Comparison of ENCODE assay signal across 17 cellular contexts in genomic region chr3:104519068-104519467, GRCh38.
DNase-seq lines count a peak whose midpoint lies in the region; ATAC-seq and TF ChIP-seq lines count a peak whose summit lies in the region.
"Had no signal": no experiment of that assay in that cellular context is flagged by ENCODE, and none has a peak within 500 bp of the region (broad histone marks: within the 10 kb centered on the region; RNA-seq: fewer than 3 reads in every experiment).

No MANE protein-coding gene starts in this region.

- POLR2A ChIA-PET in Caco-2 (lab: Charles Lee), result no interaction called here

- CTCF ChIA-PET in Caco-2 (lab: Charles Lee), result no interaction called here

- no peaks in the 10 kb centered on the region for H4K20me1 ChIP-seq in SU-DHL-6 (ENCODE audit: low read depth, low read length)

- H3K4me3 ChIP-seq in GM12864 (ENCODE audit: low read depth, low read length), result peak overlapping the region; percentile 32; the same call in 1 of the 2 replicates
- H3K4me3 ChIP-seq in SU-DHL-6 (ENCODE audit: insufficient read depth, low read length, poor library complexity, severe bottlenecking), result peak overlapping the region; percentile 45
- H3K4me3 ChIP-seq in Caco-2 (ENCODE audit: low read depth, low read length), result no peak overlapping the region

- peak overlapping the region; percentile 59 for H3K9ac ChIP-seq in SU-DHL-6 (ENCODE audit: low read length)

- H3K27me3 ChIP-seq in SU-DHL-6 (ENCODE audit: low read length) (no peaks in the 10 kb centered on the region), Caco-2 (replicated peaks; ENCODE audit: control insufficient read depth, insufficient read depth, low read length) (no peaks in the 10 kb centered on the region)

- no peak overlapping the region for H3K27ac Mint-ChIP-seq in Caco-2 (ENCODE audit: unreplicated experiment)
- H3K27ac Mint-ChIP-seq: effector memory CD8-positive, alpha-beta T cell had no signal

- H3K36me3 Mint-ChIP-seq in Caco-2 (ENCODE audit: insufficient read depth, unreplicated experiment), result no peaks in the 10 kb centered on the region

- intact Hi-C loops in Caco-2 (cut with micrococcal nuclease; ENCODE audit: unreplicated experiment), result no loop called here

- no peaks in the 10 kb centered on the region for H3K4me1 Mint-ChIP-seq in Caco-2 (ENCODE audit: low read depth, unreplicated experiment)

- H3F3A ChIP-seq in SU-DHL-6 (ENCODE audit: insufficient read depth), result peaks cover 26% of the 10 kb centered on the region

- no TSS peak for BruUV-seq in Caco-2 (replicated peaks; lab: Mats Ljungman, UMichigan)

- peak overlapping the region; percentile 92 for H3K4me2 ChIP-seq in SU-DHL-6 (ENCODE audit: low read depth, low read length, poor library complexity, severe bottlenecking)

- H3K4me1 ChIP-seq in Caco-2, result no peaks in the 10 kb centered on the region

- H3K4me3 Mint-ChIP-seq in Caco-2 (ENCODE audit: unreplicated experiment), result no peak overlapping the region
- H3K4me3 Mint-ChIP-seq: effector memory CD8-positive, alpha-beta T cell had no signal

- no peaks in the 10 kb centered on the region for H3K27me3 Mint-ChIP-seq in Caco-2 (ENCODE audit: insufficient read depth, unreplicated experiment)
- H3K27me3 Mint-ChIP-seq: effector memory CD8-positive, alpha-beta T cell had no signal

- ATAC-seq in GM21423 (IDR thresholded peaks at IDR 0.05; ENCODE audit: unreplicated experiment), result peak; percentile 29
- peak; percentile 22 for ATAC-seq in HG03196 (IDR thresholded peaks at IDR 0.05; ENCODE audit: unreplicated experiment)
- ATAC-seq in SK-N-SH treated with all-trans-retinoic acid at 6 μM for 48 hours, result no peak
- ATAC-seq: effector memory CD8-positive, alpha-beta T cell had no signal

- H3K9me3 ChIP-seq in SU-DHL-6 (ENCODE audit: insufficient read depth, low read length) (peaks cover 4% of the 10 kb centered on the region; the same call in 1 of the 2 replicates), Caco-2 (no peaks in the 10 kb centered on the region)

- H3K9me3 Mint-ChIP-seq in Caco-2 (ENCODE audit: unreplicated experiment), result no peaks in the 10 kb centered on the region
- H3K9me3 Mint-ChIP-seq: effector memory CD8-positive, alpha-beta T cell had no signal

- no peak for TF ChIP-seq CTCF in GM12864 (IDR thresholded peaks at IDR 0.05; ENCODE audit: low read depth, low read length, missing control alignments)
- no peak for TF ChIP-seq CTCF in SU-DHL-6 (IDR thresholded peaks at IDR 0.05; ENCODE audit: insufficient read depth, low read length, poor library complexity, severe bottlenecking)
- TF ChIP-seq CTCF in Caco-2 (IDR thresholded peaks at IDR 0.05; ENCODE audit: insufficient read depth in 1 of 2, low read depth in 1 of 2, low read length in 1 of 2, severe bottlenecking in 1 of 2, unreplicated experiment in 1 of 2), result no peak

- peak overlapping the region; percentile 8 for H2AFZ ChIP-seq in SU-DHL-6 (ENCODE audit: low read depth, low read length, severe bottlenecking)

- no peaks in the 10 kb centered on the region for H3K9me2 ChIP-seq in SU-DHL-6 (replicated peaks; ENCODE audit: insufficient read depth, low read length)

- H3K27ac ChIP-seq in SU-DHL-6 (ENCODE audit: low read depth, low read length), result peak overlapping the region; percentile 94
- H3K27ac ChIP-seq: VCaP had no signal

- H3K36me3 ChIP-seq in SU-DHL-6 (ENCODE audit: low read length), result peaks cover 44% of the 10 kb centered on the region
- no peaks in the 10 kb centered on the region for H3K36me3 ChIP-seq in Caco-2 (ENCODE audit: control insufficient read depth, insufficient read depth, low read length)

- DNase-seq in GM12864 (ENCODE audit: low read depth) (peak; percentile 67), NCI-H526 (lab: John Stamatoyannopoulos, UW) (no peak), NCI-H345 (lab: John Stamatoyannopoulos, UW) (no peak), Caco-2 (no peak)
- DNase-seq: activated T-cell treated with anti-CD3 and anti-CD28 coated beads for 4 hours; anterior cingulate cortex; DMS79; effector memory CD8-positive, alpha-beta T cell; head of caudate nucleus; mesenchymal stem cell; NCI-H446 treated with DMSO at 0.1 percent for 48 hours; SHP77 treated with DMSO at 0.1 percent for 48 hours had no signal

- H3K79me2 ChIP-seq in SU-DHL-6 (ENCODE audit: insufficient read depth, low read length), result peaks cover 22% of the 10 kb centered on the region

TF ChIP-seq in SK-N-SH treated with all-trans-retinoic acid at 6 μM for 48 hours, 23 proteins besides CTCF, POLR2A, EP300 and RAD21:
- TF ChIP-seq POU6F1 (CRISPR knock-in tag; IDR thresholded peaks at IDR 0.05; ENCODE audit: borderline replicate concordance, low read depth) (no peak), TOX (CRISPR knock-in tag; IDR thresholded peaks at IDR 0.05; ENCODE audit: borderline replicate concordance) (no peak), BACH2 (CRISPR knock-in tag; IDR thresholded peaks at IDR 0.05; ENCODE audit: borderline replicate concordance) (no peak), CSRNP3 (CRISPR knock-in tag; IDR thresholded peaks at IDR 0.05) (no peak), RARB (CRISPR knock-in tag; IDR thresholded peaks at IDR 0.05) (no peak), SNAI2 (CRISPR knock-in tag; IDR thresholded peaks at IDR 0.05) (no peak), ZFP3 (CRISPR knock-in tag; IDR thresholded peaks at IDR 0.05) (no peak)
TF ChIP-seq in SK-N-SH treated with all-trans-retinoic acid at 6 μM for 48 hours: peak in this region for 0.
